8 cellular contexts compared by ENCODE assay signal in genomic region chr6:28724395-28724794, GRCh38.
"Had no signal": no experiment of that assay in that cellular context is flagged by ENCODE, and none has a peak within 500 bp of the region (broad histone marks: within the 10 kb centered on the region; RNA-seq: fewer than 3 reads in every experiment).

No MANE protein-coding gene starts in this region.

- H3K36me3 ChIP-seq: HAP-1 had no signal

- FAIRE-seq: HepG2 had no signal

- H3K9me3 ChIP-seq: HAP-1 had no signal

- H2AFZ ChIP-seq: GM23248 had no signal

- ATAC-seq: HepG2 had no signal

- H3K4me3 ChIP-seq: GM23248, HAP-1 had no signal

- H3K9ac ChIP-seq: GM23248 had no signal

- H3K27ac ChIP-seq: GM23248, HL-60 had no signal

- DNase-seq: GM23248, GOT3, H7, HFFc6, KG1 had no signal
